ENCODE assay signal across 9 cellular contexts in genomic region chrX:101208152-101208905, GRCh38. TPM values are rescaled to one million over a fixed set of nuclear protein-coding genes. Genes with fewer than 3 reads are reported as not detected.
DNase-seq lines count a peak whose midpoint lies in the region; ATAC-seq and TF ChIP-seq lines count a peak whose summit lies in the region.
"Had no signal": no experiment of that assay in that cellular context is flagged by ENCODE, and none has a peak within 500 bp of the region (broad histone marks: within the 10 kb centered on the region; RNA-seq: fewer than 3 reads in every experiment).

No MANE protein-coding gene starts in this region.

- H3K36me3 ChIP-seq in smooth muscle cell (ENCODE audit: low read depth) (no peaks in the 10 kb centered on the region), heart right ventricle (no peaks in the 10 kb centered on the region)

- H3K27ac ChIP-seq in smooth muscle cell (ENCODE audit: low read depth) (peak overlapping the region; percentile 82), heart right ventricle (no peak overlapping the region)

- no peaks in the 10 kb centered on the region for H3K9me3 Mint-ChIP-seq in activated CD8-positive, alpha-beta memory T cell treated with anti-CD3 and anti-CD28 coated beads, Interleukin-2, amount 10 ng/mL, durations not matched to agents 7 days and 5 days (ENCODE audit: low read depth)
- no peaks in the 10 kb centered on the region for H3K9me3 Mint-ChIP-seq in activated T-cell treated with anti-CD3 and anti-CD28 coated beads, Interleukin-2, amount 50 U/mL, for 4 hours

- DNase-seq in activated CD8-positive, alpha-beta memory T cell treated with anti-CD3 and anti-CD28 coated beads, Interleukin-2, amount 10 ng/mL, durations not matched to agents 7 days and 5 days = peak; percentile 39
- no peak for DNase-seq in activated CD8-positive, alpha-beta memory T cell treated with anti-CD3 and anti-CD28 coated beads, Interleukin-2, amount 50 U/mL, for 4 hours
- DNase-seq in activated T-cell treated with anti-CD3 and anti-CD28 coated beads, Interleukin-2, amount 50 U/mL, for 4 hours = no peak
- no peak for DNase-seq in smooth muscle cell (lab: John Stamatoyannopoulos, UW; ENCODE audit: unreplicated experiment)
- no peak for DNase-seq in heart right ventricle
- DNase-seq: NCI-H2081 treated with DMSO at 0.1 percent for 48 hours had no signal

- no peaks in the 10 kb centered on the region for H3K79me2 ChIP-seq in smooth muscle cell (ENCODE audit: low read depth)

- peak overlapping the region; percentile 39 for H2AFZ ChIP-seq in smooth muscle cell (ENCODE audit: low read depth)

- ATAC-seq in activated CD8-positive, alpha-beta memory T cell treated with anti-CD3 and anti-CD28 coated beads, Interleukin-2, amount 10 ng/mL, durations not matched to agents 7 days and 5 days = peak; percentile 51
- ATAC-seq in HG02759 (IDR thresholded peaks at IDR 0.05; ENCODE audit: unreplicated experiment) (peak; percentile 58), heart right ventricle (no peak), GM19397 (IDR thresholded peaks at IDR 0.05; ENCODE audit: unreplicated experiment) (no peak), GM19455 (IDR thresholded peaks at IDR 0.05; ENCODE audit: unreplicated experiment) (no peak)
- ATAC-seq in activated T-cell treated with anti-CD3 and anti-CD28 coated beads, Interleukin-2, amount 50 U/mL, for 4 hours = peak; percentile 76 to 77

- TF ChIP-seq CTCF in smooth muscle cell (IDR thresholded peaks at IDR 0.05; ENCODE audit: borderline replicate concordance, insufficient read depth, poor library complexity, severe bottlenecking) (no peak), heart right ventricle (IDR thresholded peaks at IDR 0.05) (no peak)

- no peaks in the 10 kb centered on the region for H3K27me3 ChIP-seq in smooth muscle cell (ENCODE audit: low read depth)
- H3K27me3 ChIP-seq in heart right ventricle = peaks cover 0 to 28% (median 0%) of the 10 kb centered on the region in 7 donors

- H3K4me3 ChIP-seq in smooth muscle cell (no peak overlapping the region), heart right ventricle (no peak overlapping the region)

- CTCF ChIA-PET in activated CD8-positive, alpha-beta memory T cell treated with anti-CD3 and anti-CD28 coated beads, Interleukin-2, amount 10 ng/mL, durations not matched to agents 7 days and 5 days (lab: Charles Lee) = no interaction called here

- no peaks in the 10 kb centered on the region for H3K9me3 ChIP-seq in smooth muscle cell (replicated peaks; ENCODE audit: low read depth)
- H3K9me3 ChIP-seq in heart right ventricle = no peaks in the 10 kb centered on the region

- no peak overlapping the region for H3K4me3 Mint-ChIP-seq in activated CD8-positive, alpha-beta memory T cell treated with anti-CD3 and anti-CD28 coated beads, Interleukin-2, amount 10 ng/mL, durations not matched to agents 7 days and 5 days
- H3K4me3 Mint-ChIP-seq in activated T-cell treated with anti-CD3 and anti-CD28 coated beads, Interleukin-2, amount 50 U/mL, for 4 hours = no peak overlapping the region

- peaks cover 17% of the 10 kb centered on the region for H3K4me1 Mint-ChIP-seq in activated CD8-positive, alpha-beta memory T cell treated with anti-CD3 and anti-CD28 coated beads, Interleukin-2, amount 10 ng/mL, durations not matched to agents 7 days and 5 days
- H3K4me1 Mint-ChIP-seq in activated T-cell treated with anti-CD3 and anti-CD28 coated beads, Interleukin-2, amount 50 U/mL, for 4 hours (ENCODE audit: low read depth) = peaks cover 14% of the 10 kb centered on the region

- peaks cover 2% of the 10 kb centered on the region for H3K27me3 Mint-ChIP-seq in activated CD8-positive, alpha-beta memory T cell treated with anti-CD3 and anti-CD28 coated beads, Interleukin-2, amount 10 ng/mL, durations not matched to agents 7 days and 5 days
- H3K27me3 Mint-ChIP-seq in activated T-cell treated with anti-CD3 and anti-CD28 coated beads, Interleukin-2, amount 50 U/mL, for 4 hours (ENCODE audit: low read depth) = no peaks in the 10 kb centered on the region

- no peaks in the 10 kb centered on the region for H3F3A ChIP-seq in smooth muscle cell (ENCODE audit: low read depth)

- H3K9ac ChIP-seq in smooth muscle cell (ENCODE audit: low read depth) = no peak overlapping the region

- H3K27ac Mint-ChIP-seq in activated CD8-positive, alpha-beta memory T cell treated with anti-CD3 and anti-CD28 coated beads, Interleukin-2, amount 10 ng/mL, durations not matched to agents 7 days and 5 days = peak overlapping the region; percentile 8

- intact Hi-C loops in heart right ventricle (cut with DNase I) = loop anchor here in 1 of 10 donors (10.0 kb wide), 1 partner anchor 314 kb away; no protein-coding TSS in a partner anchor

- no peaks in the 10 kb centered on the region for H4K20me1 ChIP-seq in smooth muscle cell (ENCODE audit: low read depth)

- H3K4me1 ChIP-seq in smooth muscle cell (ENCODE audit: low read depth) (peaks cover 7% of the 10 kb centered on the region), heart right ventricle (no peaks in the 10 kb centered on the region)

- peak overlapping the region; percentile 62 for H3K4me2 ChIP-seq in smooth muscle cell

- 38% methylated on average over 4 of the region's 4 CpGs for WGBS in smooth muscle cell (ENCODE audit: low lambda C conversion rate)
- WGBS in heart right ventricle, 2 donors = 28 to 37% methylated on average over 4 of the region's 4 CpGs

- no peaks in the 10 kb centered on the region for H3K36me3 Mint-ChIP-seq in activated CD8-positive, alpha-beta memory T cell treated with anti-CD3 and anti-CD28 coated beads, Interleukin-2, amount 10 ng/mL, durations not matched to agents 7 days and 5 days
- H3K36me3 Mint-ChIP-seq in activated T-cell treated with anti-CD3 and anti-CD28 coated beads, Interleukin-2, amount 50 U/mL, for 4 hours (ENCODE audit: insufficient read depth) = no peaks in the 10 kb centered on the region

RNA-seq across cellular contexts. Expression of gene DRP2, which starts 11.3 kb away (rescaled TPM):
- 1 to 10 TPM in 1 of 2 experiments, under 1 TPM in 1; 0.94 to 1.6 TPM for total RNA-seq in activated CD8-positive, alpha-beta memory T cell treated with anti-CD3 and anti-CD28 coated beads, Interleukin-2, amount 10 ng/mL, durations not matched to agents 7 days and 5 days
- total RNA-seq in activated T-cell treated with anti-CD3 and anti-CD28 coated beads, Interleukin-2, amount 50 U/mL, for 4 hours = under 1 TPM; 0.30 to 0.66 (median 0.42) TPM
- total RNA-seq in smooth muscle cell (10.8 and 12.9 TPM in 2 replicates), heart right ventricle (under 1 TPM in 5 of 10 donors, not detected in 5; 0.04 to 0.24 (median 0.09) TPM)
- polyA plus RNA-seq in smooth muscle cell (6.2 and 6.8 TPM in 2 replicates), heart right ventricle (under 1 TPM; 0.01 to 0.07 TPM)

Comparison
In these comparisons a context has a peak if more than half of its experiments do, and no peak if none do; other contexts are left out.
1. ATAC-seq: peak in activated CD8-positive, alpha-beta memory T cell treated with anti-CD3 and anti-CD28 coated beads, Interleukin-2, amount 10 ng/mL, durations not matched to agents 7 days and 5 days (single experiment), HG02759 (single experiment) and activated T-cell treated with anti-CD3 and anti-CD28 coated beads, Interleukin-2, amount 50 U/mL, for 4 hours (2 of 2); none in heart right ventricle (0 of 8), GM19397 (single experiment) and GM19455 (single experiment).